29 cellular contexts compared by ENCODE assay signal in the genomic region with DNA sequence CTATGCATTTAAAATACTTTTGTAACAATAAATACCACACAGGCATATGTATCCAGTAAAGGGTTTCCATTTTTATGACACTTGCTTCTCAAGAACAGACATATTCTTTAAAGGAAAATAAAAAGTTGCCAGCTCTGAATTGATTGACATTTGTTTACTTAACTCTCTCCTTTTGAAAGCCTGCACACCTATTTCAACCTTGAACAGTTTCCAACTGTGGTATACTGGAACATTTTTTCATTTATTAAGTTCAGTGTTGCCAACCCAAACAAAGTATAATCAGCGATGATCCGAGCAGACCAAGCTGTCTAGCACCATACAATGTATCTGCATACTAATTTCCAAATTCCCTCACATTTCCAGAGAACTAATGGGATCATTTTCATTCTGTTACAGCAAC.
"Had no signal": no experiment of that assay in that cellular context is flagged by ENCODE, and none has a peak within 500 bp of the region (broad histone marks: within the 10 kb centered on the region; RNA-seq: fewer than 3 reads in every experiment).

No MANE protein-coding gene starts in this region.

- H3K36me3 ChIP-seq: left lung, lower lobe of right lung, neural progenitor cell, neutrophil, prostate gland, stomach, thyroid gland, transverse colon, upper lobe of left lung, vagina had no signal

- H3K4me2 ChIP-seq: neural progenitor cell had no signal

- H3K27ac ChIP-seq: left lung, lower lobe of right lung, neural progenitor cell, neutrophil, prostate gland, skin epidermis, stomach, testis, thyroid gland, transverse colon, upper lobe of left lung, vagina had no signal

- H3K4me1 ChIP-seq: left lung, lower lobe of right lung, prostate gland, testis, thyroid gland, transverse colon, upper lobe of left lung, vagina had no signal

- H3K9ac ChIP-seq: neural progenitor cell had no signal

- ATAC-seq: left cardiac atrium; left lung; lower lobe of right lung; naive thymus-derived CD8-positive, alpha-beta T cell; right cardiac atrium; sciatic nerve; stimulated activated naive B cell treated with anti-CD40 and anti-IgM and Interleukin-4, amounts not matched to agents 10 μg/mL and 1 μg/mL and 100 μg/mL, for 72 hours; stimulated activated naive CD8-positive, alpha-beta T cell treated with anti-CD3 and anti-CD28 coated beads, Interleukin-15, Interleukin-2, amounts not matched to agents 100 U/mL and 50 U/mL, for 24 hours had no signal

- H3K9me3 ChIP-seq: left lung, lower lobe of right lung, neutrophil, prostate gland, stomach, testis, thyroid gland, transverse colon, upper lobe of left lung, vagina had no signal

- H3K27me3 ChIP-seq: left lung, neural progenitor cell, stomach, testis, thyroid gland, transverse colon, upper lobe of left lung, vagina had no signal

- H2AFZ ChIP-seq: neural progenitor cell had no signal

- H3K4me3 ChIP-seq: left lung, lower lobe of right lung, neural progenitor cell, prostate gland, skin epidermis, stomach, testis, thyroid gland, transverse colon, upper lobe of left lung, vagina had no signal

- DNase-seq: hippocampal formation; kidney glomerular epithelial cell; left cardiac atrium; left lung; lower lobe of right lung; mammary epithelial cell; mesenchymal stem cell; naive thymus-derived CD8-positive, alpha-beta T cell; occipital lobe; posterior cingulate gyrus; retina; right cardiac atrium; stimulated activated CD4-positive, alpha-beta T cell treated with anti-CD3 and anti-CD28 coated beads, Interleukin-12 subunit alpha, Interleukin-12 subunit beta, amount 100 ng/mL, for 4 hours; stimulated activated CD4-positive, alpha-beta T cell treated with anti-CD3 and anti-CD28 coated beads, Interleukin-15, amount 100 ng/mL, for 24 hours; stimulated activated CD4-positive, alpha-beta T cell treated with anti-CD3 and anti-CD28 coated beads, Interleukin-2, amount 100 ng/mL, for 24 hours; stimulated activated CD4-positive, alpha-beta T cell treated with anti-CD3 and anti-CD28 coated beads, Interleukin-4, amount 100 ng/mL, for 1 hour; stimulated activated naive B cell treated with anti-CD40 and anti-IgM and Interleukin-4, amounts not matched to agents 10 μg/mL and 1 μg/mL and 100 μg/mL, for 72 hours; stimulated activated naive CD8-positive, alpha-beta T cell treated with anti-CD3 and anti-CD28 coated beads, Interleukin-15, Interleukin-2, amounts not matched to agents 100 U/mL and 50 U/mL, for 24 hours; stomach; testis; thyroid gland; transverse colon; upper lobe of left lung had no signal
